ENCODE assay signal across 24 cellular contexts in genomic region chr10:36624551-36625100, GRCh38.
A peak's percentile ranks its signal among the peaks of the same experiment; 100 is the strongest.
DNase-seq lines count a peak whose midpoint lies in the region; ATAC-seq and TF ChIP-seq lines count a peak whose summit lies in the region.
"Had no signal": no experiment of that assay in that cellular context is flagged by ENCODE, and none has a peak within 500 bp of the region (broad histone marks: within the 10 kb centered on the region; RNA-seq: fewer than 3 reads in every experiment).

No MANE protein-coding gene starts in this region.

- H3K4me3 ChIP-seq in thyroid gland (replicated peaks in 1 of 3) = no peak overlapping the region
- no peak overlapping the region for H3K4me3 ChIP-seq in CD8-positive, alpha-beta memory T cell (ENCODE audit: low read length)

- peak; percentile 7 for DNase-seq in GM03348 (ENCODE audit: low spot score)
- no peak for DNase-seq in chondrocyte (ENCODE audit: low spot score)
- peak; percentile 88 for DNase-seq in kidney tubule cell (ENCODE audit: low spot score)
- peak; percentile 76 to 82 for DNase-seq in thyroid gland
- DNase-seq in medulla oblongata (ENCODE audit: extremely low spot score) = no peak
- no peak for DNase-seq in CD8-positive, alpha-beta memory T cell
- DNase-seq in left lobe of liver (ENCODE audit: low spot score) = no peak
- DNase-seq: AML-193; C1 segment of cervical spinal cord; CD8-positive, alpha-beta T cell; DMS153; DND-41; Karpas-422; NCI-H1092; NCI-H1417 treated with DMSO at 0.1 percent for 48 hours; NCI-H1694 treated with DMSO at 0.1 percent for 48 hours; NCI-H2081; NCI-H2227 treated with DMSO at 0.1 percent for 48 hours; NCI-H510A; NCI-H69; SHP77 had no signal

- intact Hi-C loops in thyroid gland (cut with DNase I) = no loop called here

- POLR2A ChIA-PET in CD8-positive, alpha-beta memory T cell (lab: Charles Lee) = no interaction called here

- CTCF ChIA-PET in CD8-positive, alpha-beta memory T cell (lab: Charles Lee) = interaction anchor here (0.6 kb wide), 1 partner anchor 15 kb away, joined by 3 read pairs; no protein-coding TSS in a partner anchor

- H3K27ac ChIP-seq in thyroid gland = peak overlapping the region; percentile 88 to 98 (median 89)
- no peak overlapping the region for H3K27ac ChIP-seq in CD8-positive, alpha-beta memory T cell (ENCODE audit: low read depth, low read length)
- H3K27ac ChIP-seq: RWPE1 had no signal

- no peak for TF ChIP-seq POLR2A in thyroid gland (IDR thresholded peaks at IDR 0.05)

- peaks cover 21 to 27% of the 10 kb centered on the region in 2 donors for H3K4me1 ChIP-seq in thyroid gland
- no peaks in the 10 kb centered on the region for H3K4me1 ChIP-seq in CD8-positive, alpha-beta memory T cell (ENCODE audit: insufficient read depth, low read length)

- H3K27ac Mint-ChIP-seq in chondrocyte (ENCODE audit: unreplicated experiment) = peak overlapping the region; percentile 74
- no peak overlapping the region for H3K27ac Mint-ChIP-seq in CD8-positive, alpha-beta memory T cell
- H3K27ac Mint-ChIP-seq: CD8-positive, alpha-beta T cell had no signal

- no peaks in the 10 kb centered on the region for H3K9me3 ChIP-seq in thyroid gland
- no peaks in the 10 kb centered on the region for H3K9me3 ChIP-seq in CD8-positive, alpha-beta memory T cell (ENCODE audit: low read length)

- H3K36me3 Mint-ChIP-seq in chondrocyte (ENCODE audit: low read depth) = peaks cover 1% of the 10 kb centered on the region
- no peaks in the 10 kb centered on the region for H3K36me3 Mint-ChIP-seq in CD8-positive, alpha-beta memory T cell
- H3K36me3 Mint-ChIP-seq: CD8-positive, alpha-beta T cell had no signal

- H3K4me1 Mint-ChIP-seq in chondrocyte (ENCODE audit: low read depth) = peaks cover 14% of the 10 kb centered on the region
- no peaks in the 10 kb centered on the region for H3K4me1 Mint-ChIP-seq in CD8-positive, alpha-beta memory T cell

- H3K4me3 Mint-ChIP-seq in chondrocyte (ENCODE audit: unreplicated experiment) = no peak overlapping the region
- H3K4me3 Mint-ChIP-seq in CD8-positive, alpha-beta memory T cell = no peak overlapping the region
- H3K4me3 Mint-ChIP-seq: CD8-positive, alpha-beta T cell had no signal

- H3K9me3 Mint-ChIP-seq in chondrocyte (ENCODE audit: low read depth) = peaks cover 6% of the 10 kb centered on the region
- peaks cover 8 to 42% (median 18%) of the 10 kb centered on the region in 5 donors for H3K9me3 Mint-ChIP-seq in CD8-positive, alpha-beta memory T cell

- no peak for ATAC-seq in left lobe of liver
- ATAC-seq: CD8-positive, alpha-beta T cell; HCT116; Panc1 had no signal

- no peaks in the 10 kb centered on the region for H3K36me3 ChIP-seq in thyroid gland
- H3K36me3 ChIP-seq in CD8-positive, alpha-beta memory T cell (ENCODE audit: insufficient read depth, low read length) = no peaks in the 10 kb centered on the region

- H3K27me3 ChIP-seq in thyroid gland = no peaks in the 10 kb centered on the region
- H3K27me3 ChIP-seq in CD8-positive, alpha-beta memory T cell (ENCODE audit: insufficient read depth, low read length, poor library complexity, severe bottlenecking) = no peaks in the 10 kb centered on the region

- WGBS in thyroid gland, 2 donors = 27 to 43% methylated on average over 3 of the region's 3 CpGs

- H3K27me3 Mint-ChIP-seq in chondrocyte (ENCODE audit: low read depth) = no peaks in the 10 kb centered on the region
- no peaks in the 10 kb centered on the region for H3K27me3 Mint-ChIP-seq in CD8-positive, alpha-beta memory T cell

- TF ChIP-seq CTCF in chondrocyte (IDR thresholded peaks at IDR 0.05) = no peak
- no peak for TF ChIP-seq CTCF in thyroid gland (IDR thresholded peaks at IDR 0.05)

Comparison
In these comparisons a context has a peak if more than half of its experiments do, and no peak if none do; other contexts are left out.
1. DNase-seq: peak in GM03348 (single experiment), kidney tubule cell (single experiment) and thyroid gland (2 of 2); none in chondrocyte (single experiment), medulla oblongata (single experiment), CD8-positive, alpha-beta memory T cell (0 of 5) and left lobe of liver (single experiment).